20 cellular contexts compared by ENCODE assay signal in the genomic region with DNA sequence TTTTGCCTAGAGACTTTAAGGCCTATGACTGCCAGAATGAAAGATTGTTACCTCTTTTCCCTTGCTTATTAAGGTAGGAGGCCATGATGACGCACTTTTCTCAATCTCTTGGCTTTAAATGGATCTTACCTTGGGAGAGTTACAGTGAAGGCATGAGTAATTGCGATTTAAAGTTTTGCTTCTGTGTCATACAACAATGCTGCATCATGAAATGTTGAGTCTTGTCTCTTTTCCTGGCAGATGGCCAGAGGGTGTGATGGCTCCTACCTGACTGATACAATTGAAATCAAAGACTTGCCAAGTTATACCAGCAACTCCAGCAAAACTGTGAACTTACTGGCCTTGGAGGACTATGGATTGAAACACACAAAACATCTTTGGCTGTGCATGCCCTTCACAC. TPM values are rescaled to one million over a fixed set of nuclear protein-coding genes. Genes with fewer than 3 reads are reported as not detected.
DNase-seq lines count a peak whose midpoint lies in the region; FAIRE-seq and TF ChIP-seq lines count a peak whose summit lies in the region.
"Had no signal": no experiment of that assay in that cellular context is flagged by ENCODE, and none has a peak within 500 bp of the region (broad histone marks: within the 10 kb centered on the region; RNA-seq: fewer than 3 reads in every experiment).

No MANE protein-coding gene starts in this region.

- no peak overlapping the region for H2AK5ac ChIP-seq in mesendoderm (ENCODE audit: low read length)

- no peak overlapping the region for H3K4ac ChIP-seq in mesendoderm (ENCODE audit: low read depth, low read length)

- H2BK120ac ChIP-seq in mesendoderm (ENCODE audit: low read depth, low read length) = no peak overlapping the region

- H2BK5ac ChIP-seq in mesendoderm (ENCODE audit: low read length) = no peak overlapping the region

- H3K27ac ChIP-seq in epithelial cell of prostate (peak overlapping the region; percentile 40), mesendoderm (ENCODE audit: low read depth, low read length) (no peak overlapping the region)
- H3K27ac ChIP-seq: A549 had no signal

- no peaks in the 10 kb centered on the region for H3K79me2 ChIP-seq in mesendoderm (ENCODE audit: control insufficient read depth, insufficient read depth, low read length)

- no peak overlapping the region for H2BK15ac ChIP-seq in mesendoderm (replicated peaks; ENCODE audit: low read depth)

- H3K18ac ChIP-seq in mesendoderm (ENCODE audit: low read length) = no peak overlapping the region

- H3K23ac ChIP-seq in mesendoderm (ENCODE audit: low read length) = no peak overlapping the region

- H3K27me3 ChIP-seq in mesendoderm (ENCODE audit: insufficient read depth, low read length, poor library complexity) = no peaks in the 10 kb centered on the region

- H3K79me1 ChIP-seq in mesendoderm (ENCODE audit: low read length) = no peaks in the 10 kb centered on the region

- no peak overlapping the region for H3K4me3 ChIP-seq in mesendoderm (ENCODE audit: low read length)
- H3K4me3 ChIP-seq: A549 had no signal

- no peak overlapping the region for H3K9ac ChIP-seq in mesendoderm (ENCODE audit: low read length)

- no peaks in the 10 kb centered on the region for H3K36me3 ChIP-seq in mesendoderm (ENCODE audit: control insufficient read depth, insufficient read depth, low read length)

- TF ChIP-seq POLR2A in GM12892 (IDR thresholded peaks at IDR 0.05; ENCODE audit: low read depth, low read length) = no peak

- WGBS in mesendoderm (ENCODE audit: extremely low coverage, insufficient coverage, low lambda C conversion rate) = no CpG with 5 or more reads among the region's 2 CpGs

- no peak overlapping the region for H3K4me2 ChIP-seq in mesendoderm (ENCODE audit: low read length)
- H3K4me2 ChIP-seq: A549 had no signal

- H4K5ac ChIP-seq in mesendoderm (ENCODE audit: low read length) = no peak overlapping the region

- peak; percentile 29 for DNase-seq in CD1c-positive myeloid dendritic cell (ENCODE audit: extremely low spot score)
- DNase-seq in RKO (ENCODE audit: low spot score) = peak; percentile 11
- peak; percentile 74 for DNase-seq in epithelial cell of prostate (ENCODE audit: low read depth, low spot score)
- no peak for DNase-seq in mesendoderm
- DNase-seq in HTR-8/SVneo (ENCODE audit: insufficient read length, low spot score) = no peak
- no peak for DNase-seq in GM12892 (ENCODE audit: insufficient read length)
- DNase-seq in NCI-H2107 (lab: John Stamatoyannopoulos, UW) = no peak
- DNase-seq in DMS79 treated with DMSO at 0.1 percent for 48 hours (lab: John Stamatoyannopoulos, UW) = no peak
- DNase-seq: CD8-positive, alpha-beta memory T cell; DMS53; H9; Kasumi-1; MM.1S; NCI-H1092 treated with DMSO at 0.1 percent for 48 hours; NCI-H146; NCI-H2081; NCI-H2227 treated with DMSO at 0.1 percent for 48 hours; NCI-H510A treated with DMSO at 0.1 percent for 48 hours had no signal

- FAIRE-seq in HTR-8/SVneo (lab: Jason Lieb, UNC) (no peak), GM12892 (lab: Jason Lieb, UNC) (no peak)
- FAIRE-seq: A549, GM12891 had no signal

- peak overlapping the region; percentile 65 for H4K8ac ChIP-seq in mesendoderm (ENCODE audit: low read depth, low read length)

- H3K56ac ChIP-seq in mesendoderm (ENCODE audit: low read length) = no peak overlapping the region

- no peaks in the 10 kb centered on the region for H3K4me1 ChIP-seq in mesendoderm (ENCODE audit: control insufficient read depth, low read depth, low read length)

RNA-seq across cellular contexts. Expression of gene LRRK2, which starts 17.2 kb away (rescaled TPM):
- 0.03 TPM for polyA plus RNA-seq in mesendoderm (2013, experiment 1 of 2)
- polyA plus RNA-seq in mesendoderm (2013, experiment 2 of 2) = 0.03 TPM
- 0.72 TPM for polyA plus RNA-seq in GM12892 (2012; ENCODE audit: missing spikeins)
- polyA plus RNA-seq: CD8-positive, alpha-beta memory T cell had no signal

Comparison
In these comparisons a context has a peak if more than half of its experiments do, and no peak if none do; other contexts are left out.
1. DNase-seq: peak in CD1c-positive myeloid dendritic cell (single experiment), RKO (single experiment) and epithelial cell of prostate (single experiment); none in mesendoderm (single experiment), HTR-8/SVneo (single experiment), GM12892 (single experiment), NCI-H2107 (single experiment) and DMS79 treated with DMSO at 0.1 percent for 48 hours (single experiment).